In the genomic region with DNA sequence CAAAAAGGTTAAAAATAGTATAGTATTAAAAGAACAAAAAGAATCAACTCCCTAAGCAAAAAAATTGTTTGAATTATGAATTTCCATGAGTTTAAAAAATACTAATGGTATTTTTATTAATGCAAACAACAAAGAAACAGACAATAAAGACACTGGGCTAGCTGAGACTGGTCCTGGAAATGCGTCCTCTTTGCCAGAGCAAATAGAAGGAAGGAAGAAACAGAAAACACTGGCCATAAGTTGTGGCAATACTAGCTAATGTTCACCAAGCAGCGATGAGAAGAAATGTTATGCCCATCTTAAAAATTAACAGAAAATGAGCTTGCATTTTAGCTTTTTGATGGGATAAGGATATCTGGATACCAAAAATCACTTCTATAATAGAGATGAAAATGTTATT, we compare ENCODE assay signal across 25 cellular contexts.
DNase-seq lines count a peak whose midpoint lies in the region; ATAC-seq, FAIRE-seq and TF ChIP-seq lines count a peak whose summit lies in the region.
"Had no signal": no experiment of that assay in that cellular context is flagged by ENCODE, and none has a peak within 500 bp of the region (broad histone marks: within the 10 kb centered on the region; RNA-seq: fewer than 3 reads in every experiment).

No MANE protein-coding gene starts in this region.

- no peaks in the 10 kb centered on the region for H3K9me3 Mint-ChIP-seq in activated CD8-positive, alpha-beta memory T cell treated with anti-CD3 and anti-CD28 coated beads, Interleukin-2, amount 10 ng/mL, durations not matched to agents 7 days and 5 days (ENCODE audit: low read depth)
- peaks cover 32% of the 10 kb centered on the region for H3K9me3 Mint-ChIP-seq in neural progenitor cell
- H3K9me3 Mint-ChIP-seq: activated CD4-positive, alpha-beta memory T cell treated with anti-CD3 and anti-CD28 coated beads, Interleukin-2, amount 10 ng/mL, durations not matched to agents 7 days and 5 days; neural crest cell; stimulated activated naive B cell treated with anti-CD40 and anti-IgM and Interleukin-4, amounts not matched to agents 10 μg/mL and 1 μg/mL and 100 μg/mL, for 72 hours had no signal

- H3K4me3 ChIP-seq in endothelial cell of umbilical vein (replicated peaks in 1 of 3; ENCODE audit: insufficient read depth in 1 of 3, low read depth in 1 of 3, low read length in 3 of 3) (no peak overlapping the region), neural progenitor cell (no peak overlapping the region)
- H3K4me3 ChIP-seq: upper lobe of left lung had no signal

- H2AFZ ChIP-seq in endothelial cell of umbilical vein (ENCODE audit: low read depth, low read length) = no peak overlapping the region
- no peak overlapping the region for H2AFZ ChIP-seq in neural progenitor cell (replicated peaks)

- no peak overlapping the region for H3K4me3 Mint-ChIP-seq in activated CD8-positive, alpha-beta memory T cell treated with anti-CD3 and anti-CD28 coated beads, Interleukin-2, amount 10 ng/mL, durations not matched to agents 7 days and 5 days
- H3K4me3 Mint-ChIP-seq in neural progenitor cell = no peak overlapping the region
- H3K4me3 Mint-ChIP-seq: activated CD4-positive, alpha-beta memory T cell treated with anti-CD3 and anti-CD28 coated beads, Interleukin-2, amount 10 ng/mL, durations not matched to agents 7 days and 5 days; activated naive CD8-positive, alpha-beta T cell treated with anti-CD3 and anti-CD28 coated beads for 36 hours; neural crest cell; stimulated activated naive B cell treated with anti-CD40 and anti-IgM and Interleukin-4, amounts not matched to agents 10 μg/mL and 1 μg/mL and 100 μg/mL, for 72 hours had no signal

- H3K27me3 Mint-ChIP-seq in activated CD8-positive, alpha-beta memory T cell treated with anti-CD3 and anti-CD28 coated beads, Interleukin-2, amount 10 ng/mL, durations not matched to agents 7 days and 5 days = no peaks in the 10 kb centered on the region
- peaks cover 2% of the 10 kb centered on the region for H3K27me3 Mint-ChIP-seq in neural progenitor cell (ENCODE audit: insufficient read depth, low read depth)
- H3K27me3 Mint-ChIP-seq: activated CD4-positive, alpha-beta memory T cell treated with anti-CD3 and anti-CD28 coated beads, Interleukin-2, amount 10 ng/mL, durations not matched to agents 7 days and 5 days; activated naive CD8-positive, alpha-beta T cell treated with anti-CD3 and anti-CD28 coated beads for 36 hours; B cell; stimulated activated naive B cell treated with anti-CD40 and anti-IgM and Interleukin-4, amounts not matched to agents 10 μg/mL and 1 μg/mL and 100 μg/mL, for 72 hours had no signal

- H3K9ac ChIP-seq in endothelial cell of umbilical vein (replicated peaks; ENCODE audit: extremely low read depth, insufficient read depth, low read length) = no peak overlapping the region
- H3K9ac ChIP-seq in neural progenitor cell = no peak overlapping the region

- CTCF ChIA-PET in activated CD8-positive, alpha-beta memory T cell treated with anti-CD3 and anti-CD28 coated beads, Interleukin-2, amount 10 ng/mL, durations not matched to agents 7 days and 5 days (lab: Charles Lee) = interaction anchor here (1.2 to 1.5 kb wide), 2 partner anchors 12 to 36 kb away, joined by 3 to 4 read pairs; no protein-coding TSS in a partner anchor
- CTCF ChIA-PET in endothelial cell of umbilical vein (lab: Charles Lee) (interaction anchor here (1.0 kb wide), 1 partner anchor 18 kb away, joined by 3 read pairs; no protein-coding TSS in a partner anchor), HEK293T (lab: Yijun Ruan, JAX) (interaction anchor here (0.6 to 1.0 kb wide), 2 partner anchors 9 to 192 kb away, joined by 3 read pairs; no protein-coding TSS in a partner anchor)

- no peak for TF ChIP-seq CTCF in endothelial cell of umbilical vein (IDR thresholded peaks at IDR 0.05; ENCODE audit: extremely low read depth in 1 of 2, insufficient read depth in 1 of 2, low read depth in 1 of 2, low read length in 2 of 2)
- TF ChIP-seq CTCF in neural progenitor cell (IDR thresholded peaks at IDR 0.05) = no peak

- H3K9me3 ChIP-seq in endothelial cell of umbilical vein (replicated peaks; ENCODE audit: control insufficient read depth, insufficient read depth, low read length) = no peaks in the 10 kb centered on the region
- H3K9me3 ChIP-seq in neural progenitor cell (ENCODE audit: low read depth) = no peaks in the 10 kb centered on the region
- H3K9me3 ChIP-seq: upper lobe of left lung had no signal

- peaks cover 9% of the 10 kb centered on the region for H3F3A ChIP-seq in neural progenitor cell (ENCODE audit: low read depth)

- peaks cover 95% of the 10 kb centered on the region for H3K79me2 ChIP-seq in endothelial cell of umbilical vein (ENCODE audit: control insufficient read depth, insufficient read depth, low read length)
- peaks cover 100% of the 10 kb centered on the region for H3K79me2 ChIP-seq in neural progenitor cell (ENCODE audit: low read depth)

- intact Hi-C loops in endothelial cell of umbilical vein (cut with micrococcal nuclease) = no loop called here

- H3K4me2 ChIP-seq in endothelial cell of umbilical vein (ENCODE audit: insufficient read depth, low read length) = no peak overlapping the region
- no peak overlapping the region for H3K4me2 ChIP-seq in neural progenitor cell

- no peak for ATAC-seq in activated CD8-positive, alpha-beta memory T cell treated with anti-CD3 and anti-CD28 coated beads, Interleukin-2, amount 10 ng/mL, durations not matched to agents 7 days and 5 days
- no peak for ATAC-seq in GM18868 (IDR thresholded peaks at IDR 0.05; ENCODE audit: unreplicated experiment)
- ATAC-seq: PC-3; stimulated activated naive B cell treated with anti-CD40 and anti-IgM and Interleukin-4, amounts not matched to agents 10 μg/mL and 1 μg/mL and 100 μg/mL, for 72 hours had no signal

- TF ChIP-seq POLR2A in endothelial cell of umbilical vein (IDR thresholded peaks at IDR 0.05; ENCODE audit: low read depth, low read length) = no peak

- dilution Hi-C loops in endothelial cell of umbilical vein (cut with MboI; ENCODE audit: extremely low pct_ligation_motif_present, low sequenced_read_pairs) = no loop called here

- H3K27ac ChIP-seq in endothelial cell of umbilical vein (ENCODE audit: insufficient read depth, low read depth, low read length) (no peak overlapping the region), neural progenitor cell (peak overlapping the region; percentile 17)

- no peaks in the 10 kb centered on the region for H3K27me3 ChIP-seq in endothelial cell of umbilical vein (ENCODE audit: control insufficient read depth in 2 of 2, insufficient read depth in 2 of 2, low read length in 2 of 2)
- H3K27me3 ChIP-seq in neural progenitor cell = no peaks in the 10 kb centered on the region
- H3K27me3 ChIP-seq: upper lobe of left lung had no signal

- DNase-seq in activated CD8-positive, alpha-beta memory T cell treated with anti-CD3 and anti-CD28 coated beads, Interleukin-2, amount 10 ng/mL, durations not matched to agents 7 days and 5 days = no peak
- no peak for DNase-seq in activated CD8-positive, alpha-beta memory T cell treated with anti-CD3 and anti-CD28 coated beads for 24 hours
- DNase-seq in RCC 7860 (ENCODE audit: low spot score) (no peak), endothelial cell of umbilical vein (ENCODE audit: low read depth, low spot score) (peak; percentile 28), neural progenitor cell (ENCODE audit: low spot score) (no peak), HEK293T (ENCODE audit: extremely low spot score) (no peak)
- DNase-seq in activated naive CD4-positive, alpha-beta T cell (lab: John Stamatoyannopoulos, UW) = no peak
- DNase-seq: activated CD4-positive, alpha-beta memory T cell treated with anti-CD3 and anti-CD28 coated beads, Interleukin-2, amount 10 ng/mL, durations not matched to agents 7 days and 5 days; activated naive CD8-positive, alpha-beta T cell treated with anti-CD3 and anti-CD28 coated beads for 36 hours; aorta; caudate nucleus; DMS79; GF-D8; KG1; midbrain; NCI-H146; PC-3; stimulated activated CD4-positive, alpha-beta T cell treated with anti-CD3 and anti-CD28 coated beads, Interleukin-15, amount 100 ng/mL, for 24 hours; stimulated activated naive B cell treated with anti-CD40 and anti-IgM and Interleukin-4, amounts not matched to agents 10 μg/mL and 1 μg/mL and 100 μg/mL, for 72 hours; T1000; upper lobe of left lung had no signal

- H3K36me3 Mint-ChIP-seq in activated CD8-positive, alpha-beta memory T cell treated with anti-CD3 and anti-CD28 coated beads, Interleukin-2, amount 10 ng/mL, durations not matched to agents 7 days and 5 days = peaks cover 11% of the 10 kb centered on the region
- H3K36me3 Mint-ChIP-seq in neural progenitor cell = peaks cover 44% of the 10 kb centered on the region

- BruUV-seq in endothelial cell of umbilical vein (replicated peaks; lab: Mats Ljungman, UMichigan) = no TSS peak

- H3K27ac Mint-ChIP-seq in activated CD8-positive, alpha-beta memory T cell treated with anti-CD3 and anti-CD28 coated beads, Interleukin-2, amount 10 ng/mL, durations not matched to agents 7 days and 5 days = peak overlapping the region; percentile 16
- H3K27ac Mint-ChIP-seq in neural progenitor cell = no peak overlapping the region
- H3K27ac Mint-ChIP-seq: activated CD4-positive, alpha-beta memory T cell treated with anti-CD3 and anti-CD28 coated beads, Interleukin-2, amount 10 ng/mL, durations not matched to agents 7 days and 5 days; activated naive CD8-positive, alpha-beta T cell treated with anti-CD3 and anti-CD28 coated beads for 36 hours; B cell; stimulated activated naive B cell treated with anti-CD40 and anti-IgM and Interleukin-4, amounts not matched to agents 10 μg/mL and 1 μg/mL and 100 μg/mL, for 72 hours had no signal

- POLR2A ChIA-PET in endothelial cell of umbilical vein (lab: Charles Lee) (no interaction called here), HEK293T (lab: Yijun Ruan, JAX) (no interaction called here)

- no peaks in the 10 kb centered on the region for H3K9me1 ChIP-seq in endothelial cell of umbilical vein (replicated peaks; ENCODE audit: control insufficient read depth, extremely low read depth, insufficient read depth, low read length)

- H3K36me3 ChIP-seq in endothelial cell of umbilical vein (ENCODE audit: control insufficient read depth in 2 of 2, extremely low read depth in 1 of 2, insufficient read depth in 2 of 2, low read length in 2 of 2) = no peaks in the 10 kb centered on the region
- no peaks in the 10 kb centered on the region for H3K36me3 ChIP-seq in neural progenitor cell
- H3K36me3 ChIP-seq: upper lobe of left lung had no signal

- H4K20me1 ChIP-seq in endothelial cell of umbilical vein (replicated peaks; ENCODE audit: control insufficient read depth, extremely low read depth, insufficient read depth, low read length) (peaks cover 4% of the 10 kb centered on the region), neural progenitor cell (ENCODE audit: low read depth) (peaks cover 100% of the 10 kb centered on the region)

- H3K4me1 Mint-ChIP-seq in activated CD8-positive, alpha-beta memory T cell treated with anti-CD3 and anti-CD28 coated beads, Interleukin-2, amount 10 ng/mL, durations not matched to agents 7 days and 5 days = peaks cover 43% of the 10 kb centered on the region
- H3K4me1 Mint-ChIP-seq in neural progenitor cell = no peaks in the 10 kb centered on the region

- H3K4me1 ChIP-seq in endothelial cell of umbilical vein (ENCODE audit: control insufficient read depth, extremely low read depth, insufficient read depth, low read length) = no peaks in the 10 kb centered on the region
- peaks cover 66% of the 10 kb centered on the region for H3K4me1 ChIP-seq in neural progenitor cell

- FAIRE-seq in RCC 7860 (lab: Jason Lieb, UNC) = peak; percentile 44
- no peak for FAIRE-seq in endothelial cell of umbilical vein (lab: Jason Lieb, UNC)
- FAIRE-seq: endometrium had no signal
